In the genomic region with DNA sequence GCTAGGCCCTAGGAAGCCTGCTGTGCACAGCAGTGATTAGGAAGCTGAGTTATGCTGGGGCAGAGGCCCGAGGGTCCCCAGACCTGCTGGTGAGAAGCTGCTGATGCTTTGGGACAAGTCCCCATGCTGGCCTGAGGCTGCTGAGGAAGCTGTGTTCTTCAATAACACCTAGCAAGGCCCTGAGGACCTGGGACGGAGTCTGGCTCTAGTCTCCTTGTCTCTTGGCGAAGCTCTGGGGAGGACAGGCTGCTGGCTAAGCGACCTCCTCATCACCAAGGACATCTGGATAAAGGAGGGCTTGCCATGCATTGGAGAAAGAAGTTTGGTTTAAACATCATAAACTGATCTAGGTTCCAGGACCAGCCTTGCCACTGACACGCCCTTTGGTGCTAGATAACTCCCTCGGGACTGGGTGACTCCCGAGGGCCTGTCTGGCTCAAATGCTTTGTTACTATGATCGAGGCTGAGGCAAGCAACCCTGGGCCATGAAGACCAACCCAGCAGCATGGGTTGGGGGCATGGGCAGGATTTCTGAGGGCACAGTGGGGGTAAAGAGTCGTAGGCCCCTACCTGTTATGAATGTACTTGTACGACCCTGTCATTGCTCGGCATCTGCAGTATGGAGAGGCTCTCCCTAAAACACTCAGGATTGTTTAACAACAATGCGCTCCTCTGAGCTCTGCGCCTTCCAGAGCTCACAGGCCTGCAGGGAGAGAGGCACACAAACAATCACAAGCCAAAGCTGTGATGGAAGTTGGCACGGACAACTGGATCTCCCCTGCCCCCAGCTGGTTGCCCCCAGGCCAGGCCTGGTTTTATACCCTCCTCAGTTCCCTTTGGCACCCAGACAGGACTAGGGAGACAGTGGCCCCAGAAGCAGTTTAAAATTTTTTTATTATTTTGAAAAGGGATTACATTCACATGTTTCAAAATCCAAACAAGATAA, we compare ENCODE assay signal across 1 cellular context.
TF ChIP-seq lines count a peak whose summit lies in the region.

No MANE protein-coding gene starts in this region.

TF ChIP-seq in WTC11, 78 proteins besides CTCF, POLR2A, EP300 and RAD21 (continued from another document):
- TF ChIP-seq, protein P1, sequence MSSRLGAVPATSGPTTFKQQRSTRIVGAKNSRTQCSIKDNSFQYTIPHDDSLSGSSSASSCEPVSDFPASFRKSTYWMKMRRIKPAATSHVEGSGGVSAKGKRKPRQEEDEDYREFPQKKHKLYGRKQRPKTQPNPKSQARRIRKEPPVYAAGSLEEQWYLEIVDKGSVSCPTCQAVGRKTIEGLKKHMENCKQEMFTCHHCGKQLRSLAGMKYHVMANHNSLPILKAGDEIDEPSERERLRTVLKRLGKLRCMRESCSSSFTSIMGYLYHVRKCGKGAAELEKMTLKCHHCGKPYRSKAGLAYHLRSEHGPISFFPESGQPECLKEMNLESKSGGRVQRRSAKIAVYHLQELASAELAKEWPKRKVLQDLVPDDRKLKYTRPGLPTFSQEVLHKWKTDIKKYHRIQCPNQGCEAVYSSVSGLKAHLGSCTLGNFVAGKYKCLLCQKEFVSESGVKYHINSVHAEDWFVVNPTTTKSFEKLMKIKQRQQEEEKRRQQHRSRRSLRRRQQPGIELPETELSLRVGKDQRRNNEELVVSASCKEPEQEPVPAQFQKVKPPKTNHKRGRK (CRISPR knock-in tag; IDR thresholded peaks at IDR 0.05; ENCODE audit: borderline replicate concordance): no peak
- no peak for TF ChIP-seq JUN (CRISPR knock-in tag; IDR thresholded peaks at IDR 0.05)
- TF ChIP-seq, protein P2, sequence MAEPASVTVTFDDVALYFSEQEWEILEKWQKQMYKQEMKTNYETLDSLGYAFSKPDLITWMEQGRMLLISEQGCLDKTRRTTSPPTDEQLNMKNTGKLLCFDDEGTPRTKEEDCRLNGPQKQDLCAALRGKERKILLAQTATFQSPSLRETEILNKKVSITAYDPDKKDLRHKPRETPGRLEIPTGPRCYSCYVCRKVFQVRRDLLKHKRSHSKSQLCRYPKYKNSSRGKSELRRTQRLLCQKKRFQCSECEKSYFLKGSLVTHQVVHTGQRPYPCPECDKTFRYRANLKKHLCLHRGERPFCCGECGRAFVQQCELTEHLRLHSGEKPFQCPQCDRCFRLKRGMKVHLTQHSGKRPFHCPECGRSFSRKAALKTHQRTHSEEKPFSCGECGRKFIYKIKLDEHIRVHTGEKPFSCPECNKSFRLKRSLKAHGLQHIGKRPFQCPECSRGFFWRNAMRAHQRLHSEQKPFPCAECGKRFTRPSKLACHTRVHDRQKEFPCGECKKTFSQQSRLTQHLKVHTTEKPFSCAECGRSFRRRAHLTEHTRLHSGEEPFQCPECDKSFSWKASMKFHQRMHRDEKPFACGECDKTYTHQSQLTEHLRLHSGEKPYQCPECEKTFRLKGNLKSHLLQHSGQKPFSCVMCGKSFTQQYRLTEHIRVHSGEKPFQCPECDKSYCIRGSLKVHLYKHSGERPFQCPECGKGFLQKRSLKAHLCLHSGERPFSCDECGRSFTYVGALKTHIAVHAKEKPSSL (CRISPR knock-in tag; conservative IDR thresholded peaks at IDR 0.05): no peak
- TF ChIP-seq, protein P3, sequence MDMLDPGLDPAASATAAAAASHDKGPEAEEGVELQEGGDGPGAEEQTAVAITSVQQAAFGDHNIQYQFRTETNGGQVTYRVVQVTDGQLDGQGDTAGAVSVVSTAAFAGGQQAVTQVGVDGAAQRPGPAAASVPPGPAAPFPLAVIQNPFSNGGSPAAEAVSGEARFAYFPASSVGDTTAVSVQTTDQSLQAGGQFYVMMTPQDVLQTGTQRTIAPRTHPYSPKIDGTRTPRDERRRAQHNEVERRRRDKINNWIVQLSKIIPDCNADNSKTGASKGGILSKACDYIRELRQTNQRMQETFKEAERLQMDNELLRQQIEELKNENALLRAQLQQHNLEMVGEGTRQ (CRISPR knock-in tag; IDR thresholded peaks at IDR 0.05): no peak
- no peak for TF ChIP-seq ZNF219 (CRISPR knock-in tag; IDR thresholded peaks at IDR 0.05; ENCODE audit: borderline replicate concordance)
- no peak for TF ChIP-seq ZBTB21 (CRISPR knock-in tag; IDR thresholded peaks at IDR 0.05; ENCODE audit: borderline replicate concordance)
